Comparison of ENCODE assay signal across 40 cellular contexts in the genomic region with DNA sequence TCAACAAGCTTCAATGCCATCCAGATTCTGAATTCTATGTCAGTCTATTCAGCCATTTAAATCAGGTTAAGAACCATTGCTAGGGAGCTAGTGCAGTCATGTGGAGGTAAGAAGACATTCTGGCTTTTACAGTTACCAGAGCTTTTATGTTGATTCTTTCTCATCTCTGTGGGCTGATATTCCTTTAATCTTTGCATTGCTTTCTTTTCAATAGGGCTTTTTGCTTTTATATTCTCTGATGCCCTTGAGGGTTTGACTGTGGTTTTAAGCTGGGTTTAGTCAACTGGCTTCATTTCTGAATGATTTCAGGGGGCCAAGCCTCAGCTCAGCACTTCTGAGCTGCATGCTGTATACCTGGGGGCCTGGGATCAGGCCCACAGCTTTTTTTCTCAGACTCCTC.
"Had no signal": no experiment of that assay in that cellular context is flagged by ENCODE, and none has a peak within 500 bp of the region (broad histone marks: within the 10 kb centered on the region; RNA-seq: fewer than 3 reads in every experiment).

No MANE protein-coding gene starts in this region.

- H3K9me3 ChIP-seq: adrenal gland, breast epithelium, esophagus muscularis mucosa, gastroesophageal sphincter had no signal

- H3K36me3 Mint-ChIP-seq: activated CD8-positive, alpha-beta memory T cell treated with anti-CD3 and anti-CD28 coated beads, Interleukin-2, amount 10 ng/mL, durations not matched to agents 7 days and 5 days; activated naive CD4-positive, alpha-beta T cell treated with anti-CD3 and anti-CD28 coated beads, Interleukin-2, amount 50 U/mL, for 24 hours; activated naive CD8-positive, alpha-beta T cell treated with anti-CD3 and anti-CD28 coated beads for 36 hours; brain; T-cell had no signal

- H3K4me3 ChIP-seq: adrenal gland, breast epithelium, cardiac muscle cell, coronary artery, dorsolateral prefrontal cortex, esophagus muscularis mucosa, gastroesophageal sphincter, heart right ventricle had no signal

- DNase-seq: activated B cell treated with CpG ODN at 0.5 μM for 24 hours; activated CD4-positive, alpha-beta T cell treated with anti-CD3 and anti-CD28 coated beads for 48 hours; activated CD4-positive, alpha-beta T cell treated with anti-CD3 and anti-CD28 coated beads, Interleukin-2, amount 50 U/mL, for 1 hour; activated CD4-positive, alpha-beta T cell treated with anti-CD3 and anti-CD28 coated beads, Interleukin-2, amount 50 U/mL, for 48 hours; activated CD8-positive, alpha-beta memory T cell treated with anti-CD3 and anti-CD28 coated beads, Interleukin-2, amount 10 ng/mL, durations not matched to agents 7 days and 5 days; activated CD8-positive, alpha-beta memory T cell treated with anti-CD3 and anti-CD28 coated beads, Interleukin-2, amount 50 U/mL, for 4 hours; activated CD8-positive, alpha-beta T cell treated with anti-CD3 and anti-CD28 coated beads, Interleukin-2, amount 10 ng/mL, durations not matched to agents 7 days and 5 days; activated effector memory CD4-positive, alpha-beta T cell treated with anti-CD3 and anti-CD28 coated beads, Interleukin-2, amount 50 U/mL, for 16 hours; activated naive CD4-positive, alpha-beta T cell treated with anti-CD3 and anti-CD28 coated beads for 36 hours; activated naive CD8-positive, alpha-beta T cell treated with anti-CD3 and anti-CD28 coated beads for 36 hours; activated naive CD8-positive, alpha-beta T cell treated with anti-CD3 and anti-CD28 coated beads, Interleukin-2, amount 50 U/mL, for 24 hours; activated T-cell treated with anti-CD3 and anti-CD28 coated beads, Interleukin-2, amount 50 U/mL, for 1 hour; activated T-cell treated with anti-CD3 and anti-CD28 coated beads, Interleukin-2, amount 50 U/mL, for 48 hours; adrenal gland; amygdala; aorta; central memory CD4-positive, alpha-beta T cell; cerebellar nuclear complex; dorsolateral prefrontal cortex; effector memory CD4-positive, alpha-beta T cell; endodermal cell; erythroblast; foreskin melanocyte; heart right ventricle; T-cell; T-helper 17 cell; T1000; WERI-Rb-1 had no signal

- H3K27me3 ChIP-seq: adrenal gland, breast epithelium, cardiac muscle cell, dorsolateral prefrontal cortex, esophagus muscularis mucosa, gastroesophageal sphincter, heart right ventricle had no signal

- ATAC-seq: activated CD4-positive, CD25-positive, alpha-beta regulatory T cell treated with anti-CD3 and anti-CD28 coated beads, Interleukin-2, amount 50 U/mL, for 24 hours; activated CD8-positive, alpha-beta memory T cell treated with anti-CD3 and anti-CD28 coated beads, Interleukin-2, amount 10 ng/mL, durations not matched to agents 7 days and 5 days; activated CD8-positive, alpha-beta T cell treated with anti-CD3 and anti-CD28 coated beads, Interleukin-2, amount 10 ng/mL, durations not matched to agents 7 days and 5 days; activated naive CD8-positive, alpha-beta T cell treated with anti-CD3 and anti-CD28 coated beads, Interleukin-2, amount 50 U/mL, for 24 hours; gastroesophageal sphincter; heart right ventricle; T-cell; T-helper 17 cell had no signal

- H3K4me3 Mint-ChIP-seq: activated B cell treated with CpG ODN at 0.5 μM for 24 hours; activated CD8-positive, alpha-beta memory T cell treated with anti-CD3 and anti-CD28 coated beads, Interleukin-2, amount 10 ng/mL, durations not matched to agents 7 days and 5 days; activated CD8-positive, alpha-beta T cell treated with anti-CD3 and anti-CD28 coated beads, Interleukin-2, amount 10 ng/mL, durations not matched to agents 7 days and 5 days; activated naive CD4-positive, alpha-beta T cell treated with anti-CD3 and anti-CD28 coated beads for 36 hours; activated naive CD4-positive, alpha-beta T cell treated with anti-CD3 and anti-CD28 coated beads, Interleukin-2, amount 50 U/mL, for 24 hours; activated naive CD8-positive, alpha-beta T cell treated with anti-CD3 and anti-CD28 coated beads for 36 hours; activated naive CD8-positive, alpha-beta T cell treated with anti-CD3 and anti-CD28 coated beads, Interleukin-2, amount 50 U/mL, for 24 hours; activated T-helper 1 cell treated with anti-CD3 and anti-CD28 coated beads, Interleukin-12 subunit alpha, Interleukin-12 subunit beta, Interleukin-2, Interleukin-4 antibody, amounts not matched to agents 30 ng/mL and 10 ng/mL and 1 ng/mL, durations not matched to agents 14 hours and 24 hours and 36 hours; brain; dendritic cell treated with granulocyte-macrophage colony-stimulating factor and Interleukin-4, amounts not matched to agents 40 ng/mL and 50 ng/mL, for 4 days; endodermal cell; T-cell; T-helper 17 cell; T-helper 2 cell treated with Interferon-gamma antibody and Interleukin-4, amounts not matched to agents 5 μg/mL and 100 μg/mL, for 36 hours had no signal

- H3K4me1 ChIP-seq: adrenal gland, breast epithelium, esophagus muscularis mucosa, gastroesophageal sphincter, heart right ventricle had no signal

- H3K27ac Mint-ChIP-seq: activated B cell treated with CpG ODN at 0.5 μM for 24 hours; activated CD8-positive, alpha-beta memory T cell treated with anti-CD3 and anti-CD28 coated beads, Interleukin-2, amount 10 ng/mL, durations not matched to agents 7 days and 5 days; activated CD8-positive, alpha-beta T cell treated with anti-CD3 and anti-CD28 coated beads, Interleukin-2, amount 10 ng/mL, durations not matched to agents 7 days and 5 days; activated naive CD4-positive, alpha-beta T cell treated with anti-CD3 and anti-CD28 coated beads for 36 hours; activated naive CD4-positive, alpha-beta T cell treated with anti-CD3 and anti-CD28 coated beads, Interleukin-2, amount 50 U/mL, for 24 hours; activated naive CD8-positive, alpha-beta T cell treated with anti-CD3 and anti-CD28 coated beads for 36 hours; activated naive CD8-positive, alpha-beta T cell treated with anti-CD3 and anti-CD28 coated beads, Interleukin-2, amount 50 U/mL, for 24 hours; activated T-helper 1 cell treated with anti-CD3 and anti-CD28 coated beads, Interleukin-12 subunit alpha, Interleukin-12 subunit beta, Interleukin-2, Interleukin-4 antibody, amounts not matched to agents 30 ng/mL and 10 ng/mL and 1 ng/mL, durations not matched to agents 14 hours and 24 hours and 36 hours; activated T-helper 2 cell treated with anti-CD3 and anti-CD28 coated beads, Interferon-gamma antibody, Interleukin-2, Interleukin-4, amounts not matched to agents 10 μg/mL and 5 μg/mL and 100 μg/mL, durations not matched to agents 14 hours and 24 hours and 36 hours; brain; dendritic cell treated with granulocyte-macrophage colony-stimulating factor and Interleukin-4, amounts not matched to agents 40 ng/mL and 50 ng/mL, for 4 days; endodermal cell; T-cell; T-helper 17 cell; T-helper 2 cell treated with Interferon-gamma antibody and Interleukin-4, amounts not matched to agents 5 μg/mL and 100 μg/mL, for 36 hours had no signal

- H3K27me3 Mint-ChIP-seq: activated CD8-positive, alpha-beta memory T cell treated with anti-CD3 and anti-CD28 coated beads, Interleukin-2, amount 10 ng/mL, durations not matched to agents 7 days and 5 days; brain; dendritic cell treated with granulocyte-macrophage colony-stimulating factor and Interleukin-4, amounts not matched to agents 40 ng/mL and 50 ng/mL, for 4 days had no signal

- H3K36me3 ChIP-seq: adrenal gland, breast epithelium, cardiac muscle cell, esophagus muscularis mucosa, gastroesophageal sphincter, heart right ventricle, WERI-Rb-1 had no signal

- H3K27ac ChIP-seq: adrenal gland, breast epithelium, cardiac muscle cell, coronary artery, dorsolateral prefrontal cortex, esophagus muscularis mucosa, gastroesophageal sphincter, heart right ventricle, WERI-Rb-1 had no signal

- H3K4me1 Mint-ChIP-seq: activated B cell treated with CpG ODN at 0.5 μM for 24 hours; activated CD8-positive, alpha-beta memory T cell treated with anti-CD3 and anti-CD28 coated beads, Interleukin-2, amount 10 ng/mL, durations not matched to agents 7 days and 5 days; activated naive CD4-positive, alpha-beta T cell treated with anti-CD3 and anti-CD28 coated beads, Interleukin-2, amount 50 U/mL, for 24 hours; activated naive CD8-positive, alpha-beta T cell treated with anti-CD3 and anti-CD28 coated beads for 36 hours; activated naive CD8-positive, alpha-beta T cell treated with anti-CD3 and anti-CD28 coated beads, Interleukin-2, amount 50 U/mL, for 24 hours; brain; endodermal cell; T-cell; T-helper 17 cell had no signal

- H3K9me3 Mint-ChIP-seq: activated B cell treated with CpG ODN at 0.5 μM for 24 hours; activated naive CD4-positive, alpha-beta T cell treated with anti-CD3 and anti-CD28 coated beads for 36 hours; activated naive CD4-positive, alpha-beta T cell treated with anti-CD3 and anti-CD28 coated beads, Interleukin-2, amount 50 U/mL, for 24 hours; activated naive CD8-positive, alpha-beta T cell treated with anti-CD3 and anti-CD28 coated beads for 36 hours; activated naive CD8-positive, alpha-beta T cell treated with anti-CD3 and anti-CD28 coated beads, Interleukin-2, amount 50 U/mL, for 24 hours; activated T-helper 1 cell treated with anti-CD3 and anti-CD28 coated beads, Interleukin-12 subunit alpha, Interleukin-12 subunit beta, Interleukin-2, Interleukin-4 antibody, amounts not matched to agents 30 ng/mL and 10 ng/mL and 1 ng/mL, durations not matched to agents 14 hours and 24 hours and 36 hours; activated T-helper 2 cell treated with anti-CD3 and anti-CD28 coated beads, Interferon-gamma antibody, Interleukin-2, Interleukin-4, amounts not matched to agents 10 μg/mL and 5 μg/mL and 100 μg/mL, durations not matched to agents 14 hours and 24 hours and 36 hours; dendritic cell treated with granulocyte-macrophage colony-stimulating factor and Interleukin-4, amounts not matched to agents 40 ng/mL and 50 ng/mL, for 4 days; endodermal cell; T-cell; T-helper 2 cell treated with Interferon-gamma antibody and Interleukin-4, amounts not matched to agents 5 μg/mL and 100 μg/mL, for 36 hours had no signal
